9 cellular contexts compared by ENCODE assay signal in the genomic region with DNA sequence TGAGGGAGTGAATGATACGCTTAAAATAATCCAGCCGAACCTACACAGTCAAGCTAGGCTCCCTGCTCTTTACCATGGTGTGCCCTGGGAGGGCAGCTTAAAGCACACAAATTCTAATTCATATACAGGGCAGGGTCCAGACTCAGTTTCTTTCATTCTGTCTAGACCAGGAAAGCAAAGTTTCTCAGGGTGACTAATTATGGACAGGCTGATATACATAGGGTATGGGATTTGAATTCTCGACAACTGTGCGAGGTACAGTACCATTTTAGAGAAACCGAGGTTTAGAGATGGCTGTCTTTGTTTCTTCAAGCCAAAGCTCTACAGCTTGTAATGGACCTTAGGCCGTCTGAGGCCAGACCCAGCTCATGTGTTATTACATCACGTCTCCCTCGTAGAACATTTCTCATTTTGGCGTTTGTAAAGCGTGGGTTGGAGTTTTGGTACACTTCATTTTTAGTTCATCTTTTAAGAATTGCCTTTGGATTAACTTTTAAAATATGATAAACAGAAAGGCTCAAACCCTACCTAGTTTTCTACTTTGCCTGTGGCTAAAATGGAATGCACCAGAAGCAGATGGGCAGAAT. TPM values are rescaled to one million over a fixed set of nuclear protein-coding genes. Genes with fewer than 3 reads are reported as not detected.
DNase-seq lines count a peak whose midpoint lies in the region; ATAC-seq and TF ChIP-seq lines count a peak whose summit lies in the region.
"Had no signal": no experiment of that assay in that cellular context is flagged by ENCODE, and none has a peak within 500 bp of the region (broad histone marks: within the 10 kb centered on the region; RNA-seq: fewer than 3 reads in every experiment).

No MANE protein-coding gene starts in this region.

- peaks cover 47% of the 10 kb centered on the region for H3K27me3 ChIP-seq in left ventricle myocardium inferior (ENCODE audit: low read depth)
- H3K27me3 ChIP-seq in Karpas-422 (ENCODE audit: low read length): peaks cover 3% of the 10 kb centered on the region; the same call in 1 of the 2 replicates

- in situ Hi-C loops in astrocyte of the spinal cord (cut with HindIII; ENCODE audit: low sequenced_read_pairs): no loop called here

- peaks cover 24% of the 10 kb centered on the region for H3K4me1 Mint-ChIP-seq in type B pancreatic cell (ENCODE audit: unreplicated experiment)

- peaks cover 5% of the 10 kb centered on the region; the same call in 1 of the 2 replicates for H4K20me1 ChIP-seq in Karpas-422 (ENCODE audit: insufficient read depth, low read depth, low read length)

- peaks cover 14% of the 10 kb centered on the region for H3K36me3 Mint-ChIP-seq in type B pancreatic cell

- no peak overlapping the region for H3K9ac ChIP-seq in Karpas-422 (ENCODE audit: low read length)

- 96 to 97% methylated on average over 4 to 7 of the region's 10 CpGs for WGBS in mesodermal cell (ENCODE audit: insufficient coverage in 2 of 2), 2 experiments

- intact Hi-C loops in left ventricle myocardium inferior (cut with micrococcal nuclease) (no loop called here), Right ventricle myocardium inferior (cut with DNase I) (loop anchor here (5.0 kb wide), 2 partner anchors 110 to 290 kb away; no protein-coding TSS in a partner anchor)

- ATAC-seq in Right ventricle myocardium inferior: no peak

- H3K4me1 ChIP-seq in left ventricle myocardium inferior: peaks cover 56% of the 10 kb centered on the region
- H3K4me1 ChIP-seq in mesodermal cell (ENCODE audit: control insufficient read depth, insufficient read depth, low read length, poor library complexity, severe bottlenecking): peaks cover 3% of the 10 kb centered on the region
- peaks cover 29% of the 10 kb centered on the region for H3K4me1 ChIP-seq in Karpas-422 (ENCODE audit: low read length)

- H3K27ac Mint-ChIP-seq in type B pancreatic cell: peak overlapping the region; percentile 2

- H3K4me3 Mint-ChIP-seq in type B pancreatic cell: peak overlapping the region; percentile 92

- no peaks in the 10 kb centered on the region for H3K9me2 ChIP-seq in Karpas-422 (replicated peaks; ENCODE audit: insufficient read depth, low read length)

- TF ChIP-seq CTCF in left ventricle myocardium inferior (IDR thresholded peaks at IDR 0.05; ENCODE audit: borderline replicate concordance) (no peak), astrocyte of the spinal cord (IDR thresholded peaks at IDR 0.05; ENCODE audit: low read depth, low read length) (no peak), type B pancreatic cell (conservative IDR thresholded peaks at IDR 0.05) (no peak)

- H3K36me3 ChIP-seq in left ventricle myocardium inferior (peaks cover 6% of the 10 kb centered on the region), mesodermal cell (ENCODE audit: control insufficient read depth, insufficient read depth, low read length) (no peaks in the 10 kb centered on the region), Karpas-422 (ENCODE audit: insufficient read depth, low read length) (no peaks in the 10 kb centered on the region)

- H3K9me3 ChIP-seq in left ventricle myocardium inferior (replicated peaks): no peaks in the 10 kb centered on the region
- H3K9me3 ChIP-seq in mesodermal cell (ENCODE audit: control insufficient read depth, low read length): no peaks in the 10 kb centered on the region
- no peaks in the 10 kb centered on the region for H3K9me3 ChIP-seq in Karpas-422 (ENCODE audit: low read length)

- H3K27me3 Mint-ChIP-seq in type B pancreatic cell: peaks cover 64% of the 10 kb centered on the region

- no peaks in the 10 kb centered on the region for H3K9me3 Mint-ChIP-seq in type B pancreatic cell

- no peak overlapping the region for H2AFZ ChIP-seq in Karpas-422 (ENCODE audit: low read length)

- H3K4me3 ChIP-seq in left ventricle myocardium inferior: peak overlapping the region; percentile 95
- H3K4me3 ChIP-seq in astrocyte of the spinal cord (ENCODE audit: low read depth, low read length): peak overlapping the region; percentile 81
- H3K4me3 ChIP-seq in mesodermal cell (ENCODE audit: extremely low read depth, insufficient read depth, low read length, poor library complexity, severe bottlenecking): peak overlapping the region; percentile 54
- H3K4me3 ChIP-seq in Karpas-422 (ENCODE audit: low read length): no peak overlapping the region

- H3K27ac ChIP-seq in left ventricle myocardium inferior (replicated peaks) (peak overlapping the region; percentile 93), mesodermal cell (ENCODE audit: low read depth, low read length, severe bottlenecking) (no peak overlapping the region), Karpas-422 (ENCODE audit: low read length) (no peak overlapping the region)

- no peak overlapping the region for H3K4me2 ChIP-seq in Karpas-422 (ENCODE audit: low read depth, low read length, poor library complexity, severe bottlenecking)

- no peaks in the 10 kb centered on the region for H3K79me2 ChIP-seq in Karpas-422 (ENCODE audit: low read length)

- no peak for DNase-seq in left ventricle myocardium inferior
- no peak for DNase-seq in Right ventricle myocardium inferior (ENCODE audit: missing footprints)
- peak; percentile 36 for DNase-seq in astrocyte of the spinal cord (ENCODE audit: low read depth, low spot score)
- DNase-seq in type B pancreatic cell (ENCODE audit: extremely low spot score, unreplicated experiment): no peak
- no peak for DNase-seq in foreskin melanocyte
- no peak for DNase-seq in DMS53 (lab: John Stamatoyannopoulos, UW)
- no peak for DNase-seq in Karpas-422
- DNase-seq: NCI-H524 had no signal

RNA-seq across cellular contexts. Expression of a gene that starts 2.8 kb away (rescaled TPM):
- total RNA-seq in left ventricle myocardium inferior (6.2 TPM), Right ventricle myocardium inferior (8.5 TPM), type B pancreatic cell (ENCODE audit: low replicate concordance) (8.0 and 12.0 TPM in 2 replicates)
- polyA plus RNA-seq in mesodermal cell (2013, experiment 1 of 2): 1.7 TPM
- polyA plus RNA-seq in mesodermal cell (2013, experiment 2 of 2): 1.9 TPM
- total RNA-seq in Karpas-422 (2014; rRNA removed; shearing (Covaris generic); ENCODE audit: low replicate concordance): not detected in 2 replicates
